ENCODE assay signal across 12 cellular contexts in genomic region chr13:70249332-70250064, GRCh38.
DNase-seq lines count a peak whose midpoint lies in the region; ATAC-seq and TF ChIP-seq lines count a peak whose summit lies in the region.
"Had no signal": no experiment of that assay in that cellular context is flagged by ENCODE, and none has a peak within 500 bp of the region (broad histone marks: within the 10 kb centered on the region; RNA-seq: fewer than 3 reads in every experiment).

No MANE protein-coding gene starts in this region.

- ATAC-seq in mucosa of descending colon = peak; percentile 77

- TF ChIP-seq CTCF in cardiac fibroblast (IDR thresholded peaks at IDR 0.05; ENCODE audit: low read depth, low read length) (no peak), mucosa of descending colon (IDR thresholded peaks at IDR 0.05) (no peak)

- DNase-seq in ELF-1 (ENCODE audit: low read depth, low spot score) = peak; percentile 62
- peak; percentile 21 for DNase-seq in NCI-H2196 treated with DMSO at 0.1 percent for 48 hours (lab: John Stamatoyannopoulos, UW; ENCODE audit: unreplicated experiment)
- peak; percentile 8 to 39 for DNase-seq in cardiac fibroblast (ENCODE audit: low read depth in 2 of 2)
- DNase-seq in mucosa of descending colon = no peak
- DNase-seq in NCI-H187 treated with DMSO at 0.1 percent for 48 hours (lab: John Stamatoyannopoulos, UW) = no peak
- DNase-seq in T-helper 9 cell = no peak
- DNase-seq in NCI-H2081 treated with DMSO at 0.1 percent for 48 hours (lab: John Stamatoyannopoulos, UW) = no peak
- DNase-seq in GM03348 (ENCODE audit: low spot score) = no peak
- DNase-seq: activated gamma-delta T cell; CD8-positive, alpha-beta memory T cell; dorsolateral prefrontal cortex had no signal

- H3K4me3 ChIP-seq in cardiac fibroblast (replicated peaks in 1 of 2; ENCODE audit: low read depth in 2 of 2, low read length in 2 of 2) (no peak overlapping the region), mucosa of descending colon (no peak overlapping the region)
- H3K4me3 ChIP-seq: dorsolateral prefrontal cortex, thoracic aorta had no signal

- intact Hi-C loops in mucosa of descending colon (cut with DNase I, micrococcal nuclease) = no loop called here

- no peaks in the 10 kb centered on the region for H3K9me3 ChIP-seq in mucosa of descending colon
- H3K9me3 ChIP-seq: thoracic aorta had no signal

- no peaks in the 10 kb centered on the region for H3K4me1 ChIP-seq in mucosa of descending colon (ENCODE audit: low read depth)

- no peaks in the 10 kb centered on the region for H3K36me3 ChIP-seq in mucosa of descending colon (ENCODE audit: low read depth)
- H3K36me3 ChIP-seq: thoracic aorta had no signal

Comparison
In these comparisons a context has a peak if more than half of its experiments do, and no peak if none do; other contexts are left out.
1. DNase-seq: peak in ELF-1 (single experiment), NCI-H2196 treated with DMSO at 0.1 percent for 48 hours (single experiment) and cardiac fibroblast (2 of 2); none in mucosa of descending colon (0 of 3), NCI-H187 treated with DMSO at 0.1 percent for 48 hours (single experiment), T-helper 9 cell (single experiment), NCI-H2081 treated with DMSO at 0.1 percent for 48 hours (single experiment) and GM03348 (single experiment).